In the genomic region with DNA sequence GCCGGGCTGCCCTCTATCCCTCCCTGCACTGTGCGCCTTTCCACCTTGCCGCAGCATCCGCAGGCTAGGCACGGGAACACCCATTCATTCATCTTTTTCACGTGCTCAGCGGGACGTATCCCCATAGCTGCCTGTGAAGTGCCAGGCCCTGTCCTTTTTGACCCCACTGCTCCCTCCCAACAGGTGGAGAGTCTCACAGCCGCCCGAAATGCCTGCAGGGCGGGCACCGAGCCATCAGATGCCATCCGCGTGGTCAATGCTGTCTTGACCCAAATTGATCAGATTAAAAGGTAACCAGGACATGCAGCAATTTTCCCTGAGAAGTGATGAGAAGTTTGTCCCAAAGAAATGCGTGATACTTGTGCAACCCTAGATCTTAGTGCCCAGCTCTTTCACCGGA, we compare ENCODE assay signal across 17 cellular contexts.
"Had no signal": no experiment of that assay in that cellular context is flagged by ENCODE, and none has a peak within 500 bp of the region (broad histone marks: within the 10 kb centered on the region; RNA-seq: fewer than 3 reads in every experiment).

No MANE protein-coding gene starts in this region.

- H3K9me3 ChIP-seq: gastrocnemius medialis, left lung, neutrophil, pancreas, stomach, tibial artery had no signal

- H3K36me3 ChIP-seq: gastrocnemius medialis, pancreas, tibial artery had no signal

- H3K4me3 Mint-ChIP-seq: effector memory CD8-positive, alpha-beta T cell; natural killer cell; stimulated activated effector memory CD8-positive, alpha-beta T cell treated with anti-CD3 and anti-CD28 coated beads, Interleukin-12 subunit alpha, Interleukin-12 subunit beta, amount 100 ng/mL, for 72 hours; type B pancreatic cell had no signal

- H3K27ac Mint-ChIP-seq: natural killer cell; stimulated activated effector memory CD8-positive, alpha-beta T cell treated with anti-CD3 and anti-CD28 coated beads, Interleukin-12 subunit alpha, Interleukin-12 subunit beta, amount 100 ng/mL, for 72 hours; type B pancreatic cell had no signal

- H3K4me1 Mint-ChIP-seq: natural killer cell had no signal

- H3K27me3 Mint-ChIP-seq: effector memory CD8-positive, alpha-beta T cell; type B pancreatic cell had no signal

- H3K4me3 ChIP-seq: gastrocnemius medialis, left lung, pancreas, smooth muscle cell, stomach, tibial artery had no signal

- DNase-seq: cortex of kidney; effector memory CD8-positive, alpha-beta T cell; gastrocnemius medialis; left lung; mammary epithelial cell; natural killer cell; stimulated activated CD4-positive, alpha-beta T cell treated with anti-CD3 and anti-CD28 coated beads, Interleukin-2, amount 100 ng/mL, for 24 hours; stimulated activated CD4-positive, alpha-beta T cell treated with anti-CD3 and anti-CD28 coated beads, Interleukin-4, amount 100 ng/mL, for 24 hours; stimulated activated naive CD4-positive, alpha-beta T cell treated with Interleukin-2 at 50 U/mL for 16 hours; stomach; tibial artery had no signal

- H3K27me3 ChIP-seq: gastrocnemius medialis, left lung, neutrophil, pancreas, stomach, tibial artery had no signal

- ATAC-seq: effector memory CD8-positive, alpha-beta T cell; gastrocnemius medialis; left lung; natural killer cell; pancreas; sciatic nerve; stimulated activated effector memory CD8-positive, alpha-beta T cell treated with anti-CD3 and anti-CD28 coated beads, Interleukin-12 subunit alpha, Interleukin-12 subunit beta, amount 100 ng/mL, for 72 hours had no signal

- H3K27ac ChIP-seq: gastrocnemius medialis, left lung, neutrophil, pancreas, stomach, tibial artery had no signal

- H3K4me2 ChIP-seq: smooth muscle cell had no signal

- H3K9me3 Mint-ChIP-seq: effector memory CD8-positive, alpha-beta T cell; natural killer cell; stimulated activated effector memory CD8-positive, alpha-beta T cell treated with anti-CD3 and anti-CD28 coated beads, Interleukin-12 subunit alpha, Interleukin-12 subunit beta, amount 100 ng/mL, for 72 hours; type B pancreatic cell had no signal

- H3K36me3 Mint-ChIP-seq: natural killer cell had no signal

- H3K4me1 ChIP-seq: gastrocnemius medialis, left lung, pancreas, tibial artery had no signal
